In the genomic region with DNA sequence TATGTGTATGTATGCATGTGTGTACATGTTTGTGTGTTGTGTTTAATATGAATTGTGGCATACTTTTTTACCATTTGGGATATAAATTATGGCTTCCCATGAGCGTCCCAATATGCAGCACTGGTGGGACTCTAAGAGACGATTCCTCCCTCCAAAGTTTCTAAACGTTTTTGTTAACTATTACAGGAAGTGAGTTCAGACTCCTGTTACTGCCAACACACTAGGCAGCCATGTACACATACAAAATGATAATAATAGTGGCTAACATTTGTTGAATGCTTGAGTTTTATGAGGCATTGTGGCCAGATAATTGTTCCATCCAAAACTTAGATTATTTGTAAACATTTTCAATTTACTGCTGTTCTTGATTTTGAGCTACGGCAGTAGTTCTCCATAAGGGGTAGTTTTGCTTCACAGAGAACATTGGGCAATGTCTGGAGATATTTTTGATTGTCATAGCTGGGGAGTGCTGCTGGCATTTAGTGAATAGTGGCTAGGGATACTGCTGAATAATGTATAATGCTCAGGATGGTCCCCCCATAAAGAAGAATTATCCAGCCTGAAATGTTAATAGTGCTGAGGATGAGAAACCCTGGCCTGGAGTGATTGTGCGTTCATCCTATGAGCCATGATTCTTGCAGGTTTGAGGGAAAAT, we compare ENCODE assay signal across 28 cellular contexts. TPM values are rescaled to one million over a fixed set of nuclear protein-coding genes. Genes with fewer than 3 reads are reported as not detected.
DNase-seq lines count a peak whose midpoint lies in the region; ATAC-seq and TF ChIP-seq lines count a peak whose summit lies in the region.
"Had no signal": no experiment of that assay in that cellular context is flagged by ENCODE, and none has a peak within 500 bp of the region (broad histone marks: within the 10 kb centered on the region; RNA-seq: fewer than 3 reads in every experiment).

No MANE protein-coding gene starts in this region.

- DNase-seq in activated naive CD8-positive, alpha-beta T cell treated with anti-CD3 and anti-CD28 coated beads for 36 hours: no peak
- DNase-seq in T-helper 17 cell (no peak), left ventricle myocardium inferior (no peak), gastrocnemius medialis (no peak), NCI-H1105 treated with DMSO at 0.1 percent for 48 hours (lab: John Stamatoyannopoulos, UW) (no peak), nucleus accumbens (lab: John Stamatoyannopoulos, UW) (no peak)
- no peak for DNase-seq in CD8-positive, alpha-beta memory T cell
- DNase-seq: 8988T; activated CD4-positive, alpha-beta T cell treated with anti-CD3 and anti-CD28 coated beads for 4 hours; activated CD8-positive, alpha-beta memory T cell treated with anti-CD3 and anti-CD28 coated beads for 24 hours; activated naive CD4-positive, alpha-beta T cell treated with Interleukin-2 at 50 U/mL for 16 hours; activated T-cell treated with anti-CD3 and anti-CD28 coated beads, Interleukin-2, amount 50 U/mL, for 48 hours; anterior cingulate cortex; caudate nucleus; DMS79; foreskin keratinocyte; KBM-7; midbrain; NCI-H1694; NCI-H2171 treated with DMSO at 0.1 percent for 48 hours; NCI-H524; T-helper 2 cell; transverse colon had no signal

- H3K27ac ChIP-seq in left ventricle myocardium inferior (replicated peaks) (peak overlapping the region; percentile 42), gastrocnemius medialis (peak overlapping the region; percentile 77 to 83 (median 78))
- no peak overlapping the region for H3K27ac ChIP-seq in CD8-positive, alpha-beta memory T cell (ENCODE audit: low read depth, low read length)
- H3K27ac ChIP-seq: foreskin keratinocyte, SK-N-MC had no signal

- H3K36me3 ChIP-seq in left ventricle myocardium inferior (no peaks in the 10 kb centered on the region), gastrocnemius medialis (no peaks in the 10 kb centered on the region)
- H3K36me3 ChIP-seq in CD8-positive, alpha-beta memory T cell (ENCODE audit: insufficient read depth, low read length): no peaks in the 10 kb centered on the region
- H3K36me3 ChIP-seq: transverse colon had no signal

- ATAC-seq in T-helper 17 cell (no peak), gastrocnemius medialis (peak; percentile 53 to 85)
- ATAC-seq: foreskin keratinocyte had no signal

- POLR2A ChIA-PET in CD8-positive, alpha-beta memory T cell (lab: Charles Lee): no interaction called here

- H3K4me1 Mint-ChIP-seq in activated naive CD8-positive, alpha-beta T cell (ENCODE audit: low read depth): peaks cover 53% of the 10 kb centered on the region
- H3K4me1 Mint-ChIP-seq in activated naive CD8-positive, alpha-beta T cell treated with anti-CD3 and anti-CD28 coated beads for 36 hours: peaks cover 28% of the 10 kb centered on the region
- peaks cover 36% of the 10 kb centered on the region for H3K4me1 Mint-ChIP-seq in T-helper 17 cell
- peaks cover 48 to 65% (median 60%) of the 10 kb centered on the region in 3 donors for H3K4me1 Mint-ChIP-seq in CD8-positive, alpha-beta memory T cell

- H3K4me3 Mint-ChIP-seq in activated naive CD8-positive, alpha-beta T cell: no peak overlapping the region
- no peak overlapping the region for H3K4me3 Mint-ChIP-seq in activated naive CD8-positive, alpha-beta T cell treated with anti-CD3 and anti-CD28 coated beads for 36 hours
- H3K4me3 Mint-ChIP-seq in T-helper 17 cell: no peak overlapping the region
- H3K4me3 Mint-ChIP-seq in CD8-positive, alpha-beta memory T cell: no peak overlapping the region
- H3K4me3 Mint-ChIP-seq: B cell; dendritic cell treated with granulocyte-macrophage colony-stimulating factor and Interleukin-4, amounts not matched to agents 40 ng/mL and 50 ng/mL, for 4 days; neural crest cell had no signal

- TF ChIP-seq POLR2A in gastrocnemius medialis (IDR thresholded peaks at IDR 0.05): no peak

- peak overlapping the region; percentile 58 for H3K27ac Mint-ChIP-seq in activated naive CD8-positive, alpha-beta T cell
- no peak overlapping the region for H3K27ac Mint-ChIP-seq in activated naive CD8-positive, alpha-beta T cell treated with anti-CD3 and anti-CD28 coated beads for 36 hours
- H3K27ac Mint-ChIP-seq in T-helper 17 cell: peak overlapping the region; percentile 37
- H3K27ac Mint-ChIP-seq in CD8-positive, alpha-beta memory T cell: peak overlapping the region in 3 of 8 donors; percentile 9 to 48 (median 19)
- H3K27ac Mint-ChIP-seq: B cell; dendritic cell treated with granulocyte-macrophage colony-stimulating factor and Interleukin-4, amounts not matched to agents 40 ng/mL and 50 ng/mL, for 4 days had no signal

- H3K4me3 ChIP-seq in left ventricle myocardium inferior (no peak overlapping the region), gastrocnemius medialis (no peak overlapping the region)
- H3K4me3 ChIP-seq in CD8-positive, alpha-beta memory T cell (ENCODE audit: low read length): no peak overlapping the region
- H3K4me3 ChIP-seq: SK-N-MC, transverse colon had no signal

- in situ Hi-C loops in gastrocnemius medialis (cut with MboI; ENCODE audit: low sequenced_read_pairs in 4 of 4): loop anchor here in 1 of 4 donors (25.0 kb wide), 1 partner anchor 188 kb away; no protein-coding TSS in a partner anchor

- peaks cover 6% of the 10 kb centered on the region for H3K36me3 Mint-ChIP-seq in activated naive CD8-positive, alpha-beta T cell
- H3K36me3 Mint-ChIP-seq in activated naive CD8-positive, alpha-beta T cell treated with anti-CD3 and anti-CD28 coated beads for 36 hours: peaks cover 10% of the 10 kb centered on the region
- H3K36me3 Mint-ChIP-seq in T-helper 17 cell (ENCODE audit: low read depth): peaks cover 5% of the 10 kb centered on the region
- H3K36me3 Mint-ChIP-seq in CD8-positive, alpha-beta memory T cell: peaks cover 0 to 8% (median 3%) of the 10 kb centered on the region in 3 donors

- H3K9me3 Mint-ChIP-seq in activated naive CD8-positive, alpha-beta T cell (ENCODE audit: low read depth): peaks cover 1% of the 10 kb centered on the region
- peaks cover 1% of the 10 kb centered on the region for H3K9me3 Mint-ChIP-seq in activated naive CD8-positive, alpha-beta T cell treated with anti-CD3 and anti-CD28 coated beads for 36 hours
- peaks cover under 1 to 3% (median 1%) of the 10 kb centered on the region in 5 donors for H3K9me3 Mint-ChIP-seq in CD8-positive, alpha-beta memory T cell
- H3K9me3 Mint-ChIP-seq: neural crest cell had no signal

- CTCF ChIA-PET in CD8-positive, alpha-beta memory T cell (lab: Charles Lee): no interaction called here

- H3K9me3 ChIP-seq in T-helper 17 cell (ENCODE audit: control insufficient read depth, low read length, poor library complexity, severe bottlenecking) (no peaks in the 10 kb centered on the region), left ventricle myocardium inferior (replicated peaks) (peaks cover 7% of the 10 kb centered on the region), gastrocnemius medialis (no peaks in the 10 kb centered on the region)
- H3K9me3 ChIP-seq in CD8-positive, alpha-beta memory T cell (ENCODE audit: low read length): no peaks in the 10 kb centered on the region
- H3K9me3 ChIP-seq: transverse colon had no signal

- TF ChIP-seq CTCF in left ventricle myocardium inferior (IDR thresholded peaks at IDR 0.05; ENCODE audit: borderline replicate concordance): no peak
- no peak for TF ChIP-seq CTCF in gastrocnemius medialis (IDR thresholded peaks at IDR 0.05 in 4 of 5, conservative IDR thresholded peaks at IDR 0.05 in 1 of 5)

- H3K27me3 ChIP-seq in left ventricle myocardium inferior (ENCODE audit: low read depth): no peaks in the 10 kb centered on the region
- no peaks in the 10 kb centered on the region for H3K27me3 ChIP-seq in gastrocnemius medialis
- no peaks in the 10 kb centered on the region for H3K27me3 ChIP-seq in CD8-positive, alpha-beta memory T cell (ENCODE audit: insufficient read depth, low read length, poor library complexity, severe bottlenecking)
- H3K27me3 ChIP-seq: foreskin keratinocyte, transverse colon had no signal

- H3K27me3 Mint-ChIP-seq in activated naive CD8-positive, alpha-beta T cell: no peaks in the 10 kb centered on the region
- H3K27me3 Mint-ChIP-seq in activated naive CD8-positive, alpha-beta T cell treated with anti-CD3 and anti-CD28 coated beads for 36 hours: no peaks in the 10 kb centered on the region
- no peaks in the 10 kb centered on the region for H3K27me3 Mint-ChIP-seq in T-helper 17 cell
- H3K27me3 Mint-ChIP-seq in CD8-positive, alpha-beta memory T cell: no peaks in the 10 kb centered on the region
- H3K27me3 Mint-ChIP-seq: B cell; dendritic cell treated with granulocyte-macrophage colony-stimulating factor and Interleukin-4, amounts not matched to agents 40 ng/mL and 50 ng/mL, for 4 days had no signal

- H3K4me1 ChIP-seq in left ventricle myocardium inferior: peaks cover 50% of the 10 kb centered on the region
- peaks cover 55 to 57% of the 10 kb centered on the region in 2 donors for H3K4me1 ChIP-seq in gastrocnemius medialis
- peaks cover 11% of the 10 kb centered on the region for H3K4me1 ChIP-seq in CD8-positive, alpha-beta memory T cell (ENCODE audit: insufficient read depth, low read length)
- H3K4me1 ChIP-seq: foreskin keratinocyte had no signal

- intact Hi-C loops in left ventricle myocardium inferior (cut with micrococcal nuclease): no loop called here
- intact Hi-C loops in gastrocnemius medialis (cut with DNase I; ENCODE audit: low total_unique reads): loop anchor here (2.0 kb wide), 1 partner anchor 44 kb away; no protein-coding TSS in a partner anchor

RNA-seq across cellular contexts. Expression of a gene that starts 45.1 kb away (rescaled TPM):
- 10 to 100 TPM; 18.5 to 19.9 TPM for total RNA-seq in activated naive CD8-positive, alpha-beta T cell treated with anti-CD3 and anti-CD28 coated beads for 36 hours
- total RNA-seq in T-helper 17 cell (10 to 100 TPM; 63.1 to 63.3 TPM), left ventricle myocardium inferior (15.7 TPM), gastrocnemius medialis (10 to 100 TPM; 10.5 to 25.0 (median 11.7) TPM)
- 10 to 100 TPM; 25.5 to 26.7 TPM for total RNA-seq in CD8-positive, alpha-beta memory T cell
- polyA plus RNA-seq in CD8-positive, alpha-beta memory T cell: 12.9 TPM
